24 cellular contexts compared by ENCODE assay signal in the genomic region with DNA sequence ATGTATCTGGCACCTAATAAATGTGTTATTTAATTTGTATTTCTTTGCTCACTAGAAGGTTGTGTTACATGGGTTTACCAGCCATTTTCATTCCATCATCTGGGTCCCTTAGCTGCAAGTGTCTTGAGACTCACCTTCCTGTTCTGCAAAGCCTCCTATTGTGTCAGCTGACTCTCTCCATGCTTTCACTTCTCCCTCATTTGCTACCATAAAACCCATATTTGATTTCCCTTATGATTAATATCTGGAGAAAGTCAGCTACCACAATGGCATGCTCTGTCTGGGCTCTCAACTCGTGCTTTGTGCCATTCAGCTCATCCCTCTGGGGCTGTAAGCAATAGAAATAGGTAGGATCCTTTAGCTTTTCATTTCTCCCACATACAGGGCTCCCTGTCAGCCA.
"Had no signal": no experiment of that assay in that cellular context is flagged by ENCODE, and none has a peak within 500 bp of the region (broad histone marks: within the 10 kb centered on the region; RNA-seq: fewer than 3 reads in every experiment).

No MANE protein-coding gene starts in this region.

- H3K9me3 Mint-ChIP-seq: activated CD4-positive, alpha-beta memory T cell treated with anti-CD3 and anti-CD28 coated beads for 36 hours; activated CD4-positive, alpha-beta T cell treated with anti-CD3 and anti-CD28 coated beads, Interleukin-2, amount 10 ng/mL, durations not matched to agents 7 days and 5 days; activated T-helper 17 cell treated with anti-CD3 and anti-CD28 coated beads, Interleukin-2, amount 50 U/mL, for 72 hours had no signal

- H3K27me3 Mint-ChIP-seq: activated CD4-positive, alpha-beta memory T cell treated with anti-CD3 and anti-CD28 coated beads for 36 hours; activated CD4-positive, alpha-beta T cell treated with anti-CD3 and anti-CD28 coated beads, Interleukin-2, amount 10 ng/mL, durations not matched to agents 7 days and 5 days; activated naive CD8-positive, alpha-beta T cell; activated T-helper 17 cell treated with anti-CD3 and anti-CD28 coated beads, Interleukin-2, amount 50 U/mL, for 72 hours had no signal

- H3K9me3 ChIP-seq: breast epithelium, Peyer's patch had no signal

- H3K4me1 ChIP-seq: breast epithelium, Peyer's patch had no signal

- H3K27ac Mint-ChIP-seq: activated CD4-positive, alpha-beta memory T cell treated with anti-CD3 and anti-CD28 coated beads for 36 hours; activated CD4-positive, alpha-beta T cell treated with anti-CD3 and anti-CD28 coated beads, Interleukin-2, amount 10 ng/mL, durations not matched to agents 7 days and 5 days; activated naive CD4-positive, alpha-beta T cell treated with anti-CD3 and anti-CD28 coated beads for 36 hours; activated naive CD8-positive, alpha-beta T cell; activated T-helper 17 cell treated with anti-CD3 and anti-CD28 coated beads, Interleukin-2, amount 50 U/mL, for 72 hours had no signal

- H3K4me3 ChIP-seq: breast epithelium, Peyer's patch, SK-N-MC had no signal

- H3K4me1 Mint-ChIP-seq: activated CD4-positive, alpha-beta T cell treated with anti-CD3 and anti-CD28 coated beads, Interleukin-2, amount 10 ng/mL, durations not matched to agents 7 days and 5 days; activated T-helper 17 cell treated with anti-CD3 and anti-CD28 coated beads, Interleukin-2, amount 50 U/mL, for 72 hours had no signal

- ATAC-seq: activated T-helper 17 cell treated with anti-CD3 and anti-CD28 coated beads, Interleukin-2, amount 50 U/mL, for 72 hours had no signal

- H3K4me3 Mint-ChIP-seq: activated CD4-positive, alpha-beta memory T cell treated with anti-CD3 and anti-CD28 coated beads for 36 hours; activated CD4-positive, alpha-beta T cell treated with anti-CD3 and anti-CD28 coated beads, Interleukin-2, amount 10 ng/mL, durations not matched to agents 7 days and 5 days; activated naive CD4-positive, alpha-beta T cell treated with anti-CD3 and anti-CD28 coated beads for 36 hours; activated naive CD8-positive, alpha-beta T cell; activated T-helper 17 cell treated with anti-CD3 and anti-CD28 coated beads, Interleukin-2, amount 50 U/mL, for 72 hours had no signal

- H3K36me3 Mint-ChIP-seq: activated CD4-positive, alpha-beta memory T cell treated with anti-CD3 and anti-CD28 coated beads for 36 hours had no signal

- H3K36me3 ChIP-seq: breast epithelium, Peyer's patch had no signal

- DNase-seq: activated CD4-positive, alpha-beta memory T cell treated with anti-CD3 and anti-CD28 coated beads for 36 hours; activated CD4-positive, alpha-beta T cell treated with anti-CD3 and anti-CD28 coated beads, Interleukin-2, amount 10 ng/mL, durations not matched to agents 7 days and 5 days; activated CD4-positive, CD25-positive, alpha-beta regulatory T cell; activated gamma-delta T cell; activated naive CD4-positive, alpha-beta T cell treated with anti-CD3 and anti-CD28 coated beads for 36 hours; activated T-cell treated with anti-CD3 and anti-CD28 coated beads for 4 hours; activated T-cell treated with anti-CD3 and anti-CD28 coated beads, Interleukin-2, amount 50 U/mL, for 48 hours; caudate nucleus; MM.1S; NCI-H1105; NCI-H1436; NCI-H1694 treated with DMSO at 0.1 percent for 48 hours; NCI-H2029 treated with DMSO at 0.1 percent for 48 hours; NCI-H345; NCI-H510A; NCI-H526 treated with DMSO at 0.1 percent for 48 hours; NCI-H82; Peyer's patch; SIG-M5; T-helper 1 cell had no signal
